In genomic region chr1:13687361-13687760, GRCh38 we compare ENCODE assay signal across 30 cellular contexts.
"Had no signal": no experiment of that assay in that cellular context is flagged by ENCODE, and none has a peak within 500 bp of the region (broad histone marks: within the 10 kb centered on the region; RNA-seq: fewer than 3 reads in every experiment).

No MANE protein-coding gene starts in this region.

- H3K36me3 Mint-ChIP-seq: activated CD8-positive, alpha-beta memory T cell treated with anti-CD3 and anti-CD28 coated beads, Interleukin-2, amount 10 ng/mL, durations not matched to agents 7 days and 5 days; brain; type B pancreatic cell had no signal

- H3K27me3 Mint-ChIP-seq: stimulated activated memory B cell treated with anti-CD40 and anti-IgM and Interleukin-4, amounts not matched to agents 10 μg/mL and 1 μg/mL and 100 μg/mL, for 72 hours had no signal

- H3K4me2 ChIP-seq: hepatocyte, smooth muscle cell had no signal

- H2AFZ ChIP-seq: hepatocyte had no signal

- H3K79me2 ChIP-seq: hepatocyte had no signal

- ATAC-seq: activated CD4-positive, alpha-beta T cell treated with anti-CD3 and anti-CD28 coated beads for 36 hours; activated CD8-positive, alpha-beta memory T cell treated with anti-CD3 and anti-CD28 coated beads, Interleukin-2, amount 10 ng/mL, durations not matched to agents 7 days and 5 days; activated CD8-positive, alpha-beta T cell treated with anti-CD3 and anti-CD28 coated beads, Interleukin-2, amount 10 ng/mL, durations not matched to agents 7 days and 5 days; left cardiac atrium; left ventricle myocardium superior; stimulated activated memory B cell treated with anti-CD40 and anti-IgM and Interleukin-4, amounts not matched to agents 10 μg/mL and 1 μg/mL and 100 μg/mL, for 72 hours; stimulated activated naive CD8-positive, alpha-beta T cell treated with anti-CD3 and anti-CD28 coated beads, Interleukin-15, amount 100 ng/mL, for 72 hours had no signal

- H3K27ac ChIP-seq: adrenal gland, ascending aorta, cardiac muscle cell, colonic mucosa, hepatocyte, ovary, right atrium auricular region, uterus had no signal

- H3K4me3 Mint-ChIP-seq: activated CD4-positive, alpha-beta T cell treated with anti-CD3 and anti-CD28 coated beads for 36 hours; activated CD8-positive, alpha-beta memory T cell treated with anti-CD3 and anti-CD28 coated beads, Interleukin-2, amount 10 ng/mL, durations not matched to agents 7 days and 5 days; activated CD8-positive, alpha-beta T cell treated with anti-CD3 and anti-CD28 coated beads, Interleukin-2, amount 10 ng/mL, durations not matched to agents 7 days and 5 days; activated naive CD8-positive, alpha-beta T cell; nephron progenitor cell; stimulated activated memory B cell treated with anti-CD40 and anti-IgM and Interleukin-4, amounts not matched to agents 10 μg/mL and 1 μg/mL and 100 μg/mL, for 72 hours; stimulated activated naive CD8-positive, alpha-beta T cell treated with anti-CD3 and anti-CD28 coated beads, Interleukin-15, amount 100 ng/mL, for 72 hours; type B pancreatic cell had no signal

- H3K36me3 ChIP-seq: adrenal gland, ascending aorta, cardiac muscle cell, colonic mucosa, ovary, right atrium auricular region, uterus had no signal

- H3K4me1 ChIP-seq: adrenal gland, ascending aorta, colonic mucosa, right atrium auricular region, uterus had no signal

- H3K4me3 ChIP-seq: adrenal gland, ascending aorta, cardiac muscle cell, colonic mucosa, hepatocyte, ovary, right atrium auricular region, smooth muscle cell, uterus had no signal

- H3K4me1 Mint-ChIP-seq: activated CD4-positive, alpha-beta T cell treated with anti-CD3 and anti-CD28 coated beads for 36 hours; activated CD8-positive, alpha-beta memory T cell treated with anti-CD3 and anti-CD28 coated beads, Interleukin-2, amount 10 ng/mL, durations not matched to agents 7 days and 5 days; nephron progenitor cell; stimulated activated naive CD8-positive, alpha-beta T cell treated with anti-CD3 and anti-CD28 coated beads, Interleukin-15, amount 100 ng/mL, for 72 hours had no signal

- H3K27ac Mint-ChIP-seq: activated CD4-positive, alpha-beta T cell treated with anti-CD3 and anti-CD28 coated beads for 36 hours; activated CD8-positive, alpha-beta memory T cell treated with anti-CD3 and anti-CD28 coated beads, Interleukin-2, amount 10 ng/mL, durations not matched to agents 7 days and 5 days; activated CD8-positive, alpha-beta T cell treated with anti-CD3 and anti-CD28 coated beads, Interleukin-2, amount 10 ng/mL, durations not matched to agents 7 days and 5 days; activated naive CD8-positive, alpha-beta T cell; nephron progenitor cell; progenitor cell of endocrine pancreas; stimulated activated memory B cell treated with anti-CD40 and anti-IgM and Interleukin-4, amounts not matched to agents 10 μg/mL and 1 μg/mL and 100 μg/mL, for 72 hours; stimulated activated naive CD8-positive, alpha-beta T cell treated with anti-CD3 and anti-CD28 coated beads, Interleukin-15, amount 100 ng/mL, for 72 hours; type B pancreatic cell had no signal

- H3K9me3 ChIP-seq: adrenal gland, ascending aorta, colonic mucosa, ovary, right atrium auricular region, uterus had no signal

- DNase-seq: activated CD4-positive, alpha-beta T cell treated with anti-CD3 and anti-CD28 coated beads for 36 hours; activated CD4-positive, CD25-positive, alpha-beta regulatory T cell; activated CD8-positive, alpha-beta memory T cell treated with anti-CD3 and anti-CD28 coated beads, Interleukin-2, amount 10 ng/mL, durations not matched to agents 7 days and 5 days; activated CD8-positive, alpha-beta T cell treated with anti-CD3 and anti-CD28 coated beads, Interleukin-2, amount 10 ng/mL, durations not matched to agents 7 days and 5 days; activated effector memory CD4-positive, alpha-beta T cell treated with Interleukin-2 at 50 U/mL for 16 hours; activated naive CD4-positive, alpha-beta T cell treated with Interleukin-2 at 50 U/mL for 16 hours; adrenal gland; cerebellar nuclear complex; colonic mucosa; effector memory CD4-positive, alpha-beta T cell; left cardiac atrium; left ventricle myocardium superior; nephron progenitor cell; ovary; stimulated activated CD4-positive, alpha-beta T cell treated with anti-CD3 and anti-CD28 coated beads, Interleukin-1b, Interleukin-23, amount 100 ng/mL, for 48 hours; stimulated activated CD4-positive, alpha-beta T cell treated with anti-CD3 and anti-CD28 coated beads, Interleukin-4, amount 100 ng/mL, for 4 hours; stimulated activated CD8-positive, alpha-beta memory T cell treated with anti-CD3 and anti-CD28 coated beads, Interleukin-4, amount 100 ng/mL, for 48 hours; stimulated activated naive CD8-positive, alpha-beta T cell treated with anti-CD3 and anti-CD28 coated beads, Interleukin-15, amount 100 ng/mL, for 72 hours; substantia nigra; uterus had no signal

- H3K27me3 ChIP-seq: adrenal gland, ascending aorta, cardiac muscle cell, colonic mucosa, ovary, right atrium auricular region, uterus had no signal

- H3K9me3 Mint-ChIP-seq: stimulated activated naive CD8-positive, alpha-beta T cell treated with anti-CD3 and anti-CD28 coated beads, Interleukin-15, amount 100 ng/mL, for 72 hours; type B pancreatic cell had no signal
